ENCODE assay signal across 8 cellular contexts in the genomic region with DNA sequence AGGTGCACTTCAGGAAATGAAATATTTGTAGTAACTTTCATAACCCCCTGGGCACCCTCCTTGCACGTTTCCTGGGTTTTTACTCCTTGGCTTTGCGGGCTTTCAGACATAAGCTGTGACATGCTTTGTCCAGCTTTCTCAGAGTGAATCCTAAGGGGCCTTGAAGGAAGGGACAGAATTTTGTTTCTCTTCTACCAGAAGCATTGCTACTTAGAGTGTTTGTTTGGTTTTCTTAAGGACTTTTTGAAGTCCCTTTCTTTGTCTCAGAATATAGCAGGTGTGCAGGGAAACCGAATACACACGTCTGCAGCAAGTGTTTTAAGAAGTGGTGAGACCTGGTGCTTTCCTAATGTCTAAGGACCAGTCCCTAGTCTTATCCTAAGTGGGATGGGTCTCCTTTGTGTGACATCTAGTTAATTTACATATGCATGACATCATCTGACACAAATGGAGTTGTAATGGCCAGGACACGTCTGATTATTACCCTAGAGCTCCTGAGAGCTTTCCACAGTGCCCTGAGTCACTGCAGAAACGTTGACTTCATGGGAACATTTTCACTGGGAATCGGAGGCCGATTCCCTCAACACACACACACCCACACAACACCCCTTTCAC. TPM values are rescaled to one million over a fixed set of nuclear protein-coding genes. Genes with fewer than 3 reads are reported as not detected.
DNase-seq lines count a peak whose midpoint lies in the region; ATAC-seq, FAIRE-seq and TF ChIP-seq lines count a peak whose summit lies in the region.

No MANE protein-coding gene starts in this region.

- no peaks in the 10 kb centered on the region for H3K36me3 ChIP-seq in bronchial epithelial cell (ENCODE audit: control insufficient read depth, insufficient read depth, low read length)
- H3K36me3 ChIP-seq in lung (ENCODE audit: control insufficient read depth in 2 of 2, insufficient read depth in 2 of 2, low read length in 2 of 2) = peaks cover 0 to 2% of the 10 kb centered on the region in 2 donors
- H3K36me3 ChIP-seq in tibial nerve = no peaks in the 10 kb centered on the region

- peak overlapping the region in 1 of 2 donors; percentile 55 for H3K27ac Mint-ChIP-seq in activated naive CD4-positive, alpha-beta T cell treated with anti-CD3 and anti-CD28 coated beads, Interleukin-2, amount 50 U/mL, for 72 hours

- ATAC-seq in GM19035 (IDR thresholded peaks at IDR 0.05; ENCODE audit: unreplicated experiment) = peak; percentile 30
- peak; percentile 29 for ATAC-seq in HG03432 (IDR thresholded peaks at IDR 0.05; ENCODE audit: unreplicated experiment)
- peak; percentile 44 for ATAC-seq in lung (ENCODE audit: insufficient read depth, low FRiP score)
- ATAC-seq in GM21390 (IDR thresholded peaks at IDR 0.05; ENCODE audit: unreplicated experiment) = no peak
- ATAC-seq in activated naive CD4-positive, alpha-beta T cell treated with anti-CD3 and anti-CD28 coated beads, Interleukin-2, amount 50 U/mL, for 72 hours = no peak

- no peak for TF ChIP-seq EP300 in tibial nerve (IDR thresholded peaks at IDR 0.05)

- TF ChIP-seq CTCF in bronchial epithelial cell (IDR thresholded peaks at IDR 0.05; ENCODE audit: insufficient read depth, low read length, severe bottlenecking) (no peak), lung (IDR thresholded peaks at IDR 0.05; ENCODE audit: control extremely low read depth, extremely low read depth) (no peak), tibial nerve (IDR thresholded peaks at IDR 0.05) (no peak)

- DNase-seq in bronchial epithelial cell (ENCODE audit: low read depth) = peak; percentile 57
- DNase-seq in lung (ENCODE audit: low spot score) = no peak
- DNase-seq in tibial nerve (ENCODE audit: low spot score in 2 of 2) = no peak
- no peak for DNase-seq in NCI-H1694 treated with DMSO at 0.1 percent for 48 hours (lab: John Stamatoyannopoulos, UW)
- DNase-seq in activated naive CD4-positive, alpha-beta T cell treated with anti-CD3 and anti-CD28 coated beads, Interleukin-2, amount 50 U/mL, for 72 hours (ENCODE audit: low spot score in 2 of 2) = no peak

- no peak overlapping the region for H3K4me3 ChIP-seq in bronchial epithelial cell (ENCODE audit: low read depth, low read length)
- peak overlapping the region; percentile 59 for H3K4me3 ChIP-seq in lung
- peak overlapping the region; percentile 53 to 61 (median 58) for H3K4me3 ChIP-seq in tibial nerve

- H3K27ac ChIP-seq in lung (ENCODE audit: low read depth in 1 of 2, low read length in 1 of 2) = peak overlapping the region in 1 of 2 donors; percentile 30
- peak overlapping the region in 2 of 4 donors; percentile 52 to 62 for H3K27ac ChIP-seq in tibial nerve

- H3K4me1 ChIP-seq in lung (ENCODE audit: control insufficient read depth in 2 of 2, insufficient read depth in 2 of 2, low read length in 2 of 2) (peaks cover 0 to 6% of the 10 kb centered on the region in 2 donors), tibial nerve (peaks cover 0 to 17% (median 10%) of the 10 kb centered on the region in 4 donors)

- peaks cover 23% of the 10 kb centered on the region for H3K27me3 ChIP-seq in bronchial epithelial cell (ENCODE audit: control insufficient read depth, insufficient read depth, low read length)
- H3K27me3 ChIP-seq in lung (ENCODE audit: control insufficient read depth, insufficient read depth) = no peaks in the 10 kb centered on the region
- H3K27me3 ChIP-seq in tibial nerve = peaks cover 0 to 19% of the 10 kb centered on the region in 2 donors

- H3K9me3 ChIP-seq in lung (ENCODE audit: control insufficient read depth in 2 of 2, insufficient read depth in 1 of 2, low read length in 1 of 2) (no peaks in the 10 kb centered on the region), tibial nerve (no peaks in the 10 kb centered on the region)

- 37 to 47% methylated on average over 8 of the region's 8 CpGs for WGBS in lung, 2 donors
- WGBS in tibial nerve, 2 donors = 31 to 45% methylated on average over 8 of the region's 8 CpGs

- no peak for FAIRE-seq in bronchial epithelial cell (lab: Jason Lieb, UNC)

- peaks cover 5 to 14% of the 10 kb centered on the region in 2 donors for H3K36me3 Mint-ChIP-seq in activated naive CD4-positive, alpha-beta T cell treated with anti-CD3 and anti-CD28 coated beads, Interleukin-2, amount 50 U/mL, for 72 hours

- no peaks in the 10 kb centered on the region for H3K9me3 Mint-ChIP-seq in activated naive CD4-positive, alpha-beta T cell treated with anti-CD3 and anti-CD28 coated beads, Interleukin-2, amount 50 U/mL, for 72 hours

- TF ChIP-seq POLR2A in tibial nerve (IDR thresholded peaks at IDR 0.05) = no peak

RNA-seq across cellular contexts. Expression of a gene that starts 1.3 kb away (rescaled TPM):
- 0.26 and 0.64 TPM in 2 replicates for total RNA-seq in bronchial epithelial cell
- 10 to 100 TPM; 14.4 to 14.8 TPM for total RNA-seq in lung
- 10 to 100 TPM in 1 of 2 donors, 1 to 10 TPM in 1; 2.5 to 11.7 TPM for polyA plus RNA-seq in lung
- 10 to 100 TPM in 3 of 4 donors, 1 to 10 TPM in 1; 7.8 to 20.1 (median 13.8) TPM for total RNA-seq in tibial nerve
- total RNA-seq in activated naive CD4-positive, alpha-beta T cell treated with anti-CD3 and anti-CD28 coated beads, Interleukin-2, amount 50 U/mL, for 72 hours = 1 to 10 TPM in 1 of 2 donors, under 1 TPM in 1; 0.97 to 5.1 TPM

RNA-seq across cellular contexts. Expression of a gene that starts 36.9 kb away (rescaled TPM):
- total RNA-seq in bronchial epithelial cell (0.26 and 0.38 TPM in 2 replicates), lung (10 to 100 TPM; 13.2 to 15.1 TPM), tibial nerve (10 to 100 TPM in 1 of 4 donors, 1 to 10 TPM in 3; 3.9 to 13.3 (median 6.0) TPM)
- polyA plus RNA-seq in lung = 1 to 10 TPM; 3.2 to 7.1 TPM
- total RNA-seq in activated naive CD4-positive, alpha-beta T cell treated with anti-CD3 and anti-CD28 coated beads, Interleukin-2, amount 50 U/mL, for 72 hours = under 1 TPM in 1 of 2 donors, not detected in 1; 0.10 TPM

Comparison
In these comparisons a context has a peak if more than half of its experiments do, and no peak if none do; other contexts are left out.
1. ATAC-seq: peak in GM19035 (single experiment), HG03432 (single experiment) and lung (single experiment); none in GM21390 (single experiment) and activated naive CD4-positive, alpha-beta T cell treated with anti-CD3 and anti-CD28 coated beads, Interleukin-2, amount 50 U/mL, for 72 hours (0 of 2).